In the genomic region with DNA sequence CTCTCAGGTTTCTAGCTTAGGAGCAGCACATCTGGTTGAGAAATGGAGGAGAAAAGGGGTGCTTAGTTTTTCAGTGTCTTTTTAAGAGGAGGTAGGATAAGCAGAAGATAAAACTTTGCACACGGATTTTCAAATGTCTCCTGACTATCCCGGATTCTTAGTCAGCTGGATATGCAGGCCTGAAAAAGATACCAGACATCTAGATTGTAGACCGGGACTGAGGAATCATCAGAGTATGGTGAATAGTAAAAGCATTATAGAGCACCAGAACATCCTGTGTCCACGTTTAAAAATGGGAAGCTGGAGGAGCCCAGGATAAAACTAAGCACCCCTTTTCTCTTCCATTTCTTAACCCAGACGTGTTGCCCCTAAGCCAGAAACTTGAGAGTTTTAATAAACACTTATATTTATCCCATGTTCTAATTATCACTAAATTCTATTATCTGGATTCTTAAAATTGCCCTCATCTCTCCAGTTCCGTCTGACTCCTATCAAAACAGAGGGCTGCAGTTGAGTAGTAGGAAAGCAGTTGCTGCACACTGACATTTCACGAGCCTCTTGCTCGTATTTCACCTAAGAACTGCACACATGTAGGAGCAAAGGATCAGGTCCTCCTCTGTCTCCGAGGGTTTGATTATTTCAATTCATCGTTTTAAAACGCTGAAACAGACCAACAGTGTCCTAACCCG, we compare ENCODE assay signal across 8 cellular contexts. TPM values are rescaled to one million over a fixed set of nuclear protein-coding genes. Genes with fewer than 3 reads are reported as not detected.
DNase-seq lines count a peak whose midpoint lies in the region; ATAC-seq and TF ChIP-seq lines count a peak whose summit lies in the region.

No MANE protein-coding gene starts in this region.

- peak; percentile 16 for DNase-seq in activated naive CD4-positive, alpha-beta T cell treated with anti-CD3 and anti-CD28 coated beads for 36 hours
- DNase-seq in activated naive CD4-positive, alpha-beta T cell treated with anti-CD3 and anti-CD28 coated beads, Interleukin-2, amount 50 U/mL, for 16 hours: no peak
- DNase-seq in mesothelial cell of epicardium (ENCODE audit: low spot score in 2 of 2, unreplicated experiment in 2 of 2) (no peak), vagina (ENCODE audit: extremely low spot score in 2 of 2) (no peak), cerebellum (ENCODE audit: low spot score) (no peak)

- peaks cover 25% of the 10 kb centered on the region for H3K4me1 ChIP-seq in OCI-LY1 (ENCODE audit: insufficient read depth, low read length, severe bottlenecking)
- H3K4me1 ChIP-seq in vagina: peaks cover 12% of the 10 kb centered on the region

- H4K20me1 ChIP-seq in OCI-LY1 (ENCODE audit: insufficient read depth, low read length): no peaks in the 10 kb centered on the region

- H3K36me3 ChIP-seq in OCI-LY1 (ENCODE audit: insufficient read depth, low read length) (peaks cover 7% of the 10 kb centered on the region), vagina (no peaks in the 10 kb centered on the region)

- H3K4me3 Mint-ChIP-seq in activated naive CD4-positive, alpha-beta T cell treated with anti-CD3 and anti-CD28 coated beads for 36 hours: peak overlapping the region; percentile 93
- peak overlapping the region; percentile 86 for H3K4me3 Mint-ChIP-seq in dendritic cell treated with granulocyte-macrophage colony-stimulating factor and Interleukin-4, amounts not matched to agents 40 ng/mL and 50 ng/mL, for 4 days
- peak overlapping the region; percentile 96 for H3K4me3 Mint-ChIP-seq in mesothelial cell of epicardium

- H3K27ac ChIP-seq in OCI-LY1 (ENCODE audit: low read depth, low read length, poor library complexity, severe bottlenecking) (peak overlapping the region; percentile 79), vagina (peak overlapping the region; percentile 79)

- no peaks in the 10 kb centered on the region for H3K27me3 Mint-ChIP-seq in activated naive CD4-positive, alpha-beta T cell treated with anti-CD3 and anti-CD28 coated beads for 36 hours (ENCODE audit: low read depth)
- H3K27me3 Mint-ChIP-seq in dendritic cell treated with granulocyte-macrophage colony-stimulating factor and Interleukin-4, amounts not matched to agents 40 ng/mL and 50 ng/mL, for 4 days: no peaks in the 10 kb centered on the region
- no peaks in the 10 kb centered on the region for H3K27me3 Mint-ChIP-seq in mesothelial cell of epicardium (ENCODE audit: low read depth)

- TF ChIP-seq CTCF in OCI-LY1 (IDR thresholded peaks at IDR 0.05; ENCODE audit: low read length) (no peak), mesothelial cell of epicardium (IDR thresholded peaks at IDR 0.05; ENCODE audit: unreplicated experiment) (no peak), vagina (IDR thresholded peaks at IDR 0.05) (no peak)

- no peaks in the 10 kb centered on the region for H3F3A ChIP-seq in OCI-LY1 (ENCODE audit: insufficient read depth, low read length)

- H3K27me3 ChIP-seq in OCI-LY1 (ENCODE audit: insufficient read depth, low read length) (no peaks in the 10 kb centered on the region), vagina (no peaks in the 10 kb centered on the region)

- H3K9me3 Mint-ChIP-seq in activated naive CD4-positive, alpha-beta T cell treated with anti-CD3 and anti-CD28 coated beads for 36 hours: no peaks in the 10 kb centered on the region
- H3K9me3 Mint-ChIP-seq in dendritic cell treated with granulocyte-macrophage colony-stimulating factor and Interleukin-4, amounts not matched to agents 40 ng/mL and 50 ng/mL, for 4 days: no peaks in the 10 kb centered on the region
- H3K9me3 Mint-ChIP-seq in mesothelial cell of epicardium: peaks cover 5% of the 10 kb centered on the region

- peak overlapping the region; percentile 94 for H3K27ac Mint-ChIP-seq in activated naive CD4-positive, alpha-beta T cell treated with anti-CD3 and anti-CD28 coated beads for 36 hours
- H3K27ac Mint-ChIP-seq in dendritic cell treated with granulocyte-macrophage colony-stimulating factor and Interleukin-4, amounts not matched to agents 40 ng/mL and 50 ng/mL, for 4 days: peak overlapping the region; percentile 90
- peak overlapping the region; percentile 94 for H3K27ac Mint-ChIP-seq in mesothelial cell of epicardium

- H3K4me1 Mint-ChIP-seq in activated naive CD4-positive, alpha-beta T cell treated with anti-CD3 and anti-CD28 coated beads for 36 hours (ENCODE audit: low read depth): peaks cover 44% of the 10 kb centered on the region
- peaks cover 25% of the 10 kb centered on the region for H3K4me1 Mint-ChIP-seq in dendritic cell treated with granulocyte-macrophage colony-stimulating factor and Interleukin-4, amounts not matched to agents 40 ng/mL and 50 ng/mL, for 4 days (ENCODE audit: low read depth)
- peaks cover 19% of the 10 kb centered on the region for H3K4me1 Mint-ChIP-seq in mesothelial cell of epicardium

- peaks cover 23% of the 10 kb centered on the region for H3K36me3 Mint-ChIP-seq in activated naive CD4-positive, alpha-beta T cell treated with anti-CD3 and anti-CD28 coated beads for 36 hours (ENCODE audit: low read depth)
- H3K36me3 Mint-ChIP-seq in dendritic cell treated with granulocyte-macrophage colony-stimulating factor and Interleukin-4, amounts not matched to agents 40 ng/mL and 50 ng/mL, for 4 days (ENCODE audit: low read depth): peaks cover 6% of the 10 kb centered on the region
- peaks cover 20% of the 10 kb centered on the region for H3K36me3 Mint-ChIP-seq in mesothelial cell of epicardium

- peak overlapping the region; percentile 99 for H2AFZ ChIP-seq in OCI-LY1 (ENCODE audit: low read length)

- TF ChIP-seq POLR2A in vagina (IDR thresholded peaks at IDR 0.05): no peak

- H3K9ac ChIP-seq in OCI-LY1 (ENCODE audit: low read length): peak overlapping the region; percentile 99

- H3K79me2 ChIP-seq in OCI-LY1 (ENCODE audit: insufficient read depth, low read length): peaks cover 17% of the 10 kb centered on the region

- H3K4me3 ChIP-seq in OCI-LY1 (ENCODE audit: low read depth, low read length, poor library complexity, severe bottlenecking) (peak overlapping the region; percentile 99), vagina (peak overlapping the region; percentile 72)

- intact Hi-C loops in activated naive CD4-positive, alpha-beta T cell treated with anti-CD3 and anti-CD28 coated beads for 36 hours (cut with micrococcal nuclease): loop anchor here (1.0 to 5.0 kb wide), 10 partner anchors 49 to 1144 kb away; a partner anchor contains a TSS
- intact Hi-C loops in dendritic cell treated with granulocyte-macrophage colony-stimulating factor and Interleukin-4, amounts not matched to agents 40 ng/mL and 50 ng/mL, for 4 days (cut with micrococcal nuclease): loop anchor here (2.0 kb wide), 1 partner anchor 464 kb away; a partner anchor contains a TSS
- intact Hi-C loops in vagina (cut with DNase I): no loop called here

- H3K9me3 ChIP-seq in OCI-LY1 (ENCODE audit: low read length) (no peaks in the 10 kb centered on the region), vagina (no peaks in the 10 kb centered on the region)

- peak overlapping the region; percentile 88 for H3K4me2 ChIP-seq in OCI-LY1 (ENCODE audit: low read length)

- ATAC-seq in HG02943 (IDR thresholded peaks at IDR 0.05; ENCODE audit: low read depth, unreplicated experiment): peak; percentile 41

- H3K9me2 ChIP-seq in OCI-LY1 (ENCODE audit: low read depth, low read length): no peaks in the 10 kb centered on the region

- CTCF ChIA-PET in activated naive CD4-positive, alpha-beta T cell treated with anti-CD3 and anti-CD28 coated beads for 36 hours (lab: Charles Lee): interaction anchor here (1.3 kb wide), 1 partner anchor 42 kb away, joined by 4 read pairs; no protein-coding TSS in a partner anchor

RNA-seq across cellular contexts. Expression of a gene that starts 0.6 kb away (rescaled TPM):
- 10 to 100 TPM; 27.3 to 30.8 TPM for total RNA-seq in activated naive CD4-positive, alpha-beta T cell treated with anti-CD3 and anti-CD28 coated beads for 36 hours
- total RNA-seq in mesothelial cell of epicardium: 13.6 to 16.8 TPM (median 15.6 TPM) in 3 replicates
- 12.8 TPM for total RNA-seq in vagina
- total RNA-seq in cerebellum: 21.1 TPM
